Comparison of ENCODE assay signal across 8 cellular contexts in genomic region chr18:30333310-30333709, GRCh38.
"Had no signal": no experiment of that assay in that cellular context is flagged by ENCODE, and none has a peak within 500 bp of the region (broad histone marks: within the 10 kb centered on the region; RNA-seq: fewer than 3 reads in every experiment).

No MANE protein-coding gene starts in this region.

- H3K4me2 ChIP-seq: GM23338 had no signal

- DNase-seq: GM23248, GOT3, H7, H9, HCEC 1CT, HFFc6 had no signal

- H3K9ac ChIP-seq: GM23248 had no signal

- H3K9me3 ChIP-seq: HAP-1 had no signal

- H3K27ac ChIP-seq: GM23248 had no signal

- H2AFZ ChIP-seq: GM23248, GM23338 had no signal

- H3K4me1 ChIP-seq: HAP-1 had no signal

- H3K4me3 ChIP-seq: GM23248, GM23338, HAP-1 had no signal

- H3K36me3 ChIP-seq: HAP-1 had no signal
